In the genomic region with DNA sequence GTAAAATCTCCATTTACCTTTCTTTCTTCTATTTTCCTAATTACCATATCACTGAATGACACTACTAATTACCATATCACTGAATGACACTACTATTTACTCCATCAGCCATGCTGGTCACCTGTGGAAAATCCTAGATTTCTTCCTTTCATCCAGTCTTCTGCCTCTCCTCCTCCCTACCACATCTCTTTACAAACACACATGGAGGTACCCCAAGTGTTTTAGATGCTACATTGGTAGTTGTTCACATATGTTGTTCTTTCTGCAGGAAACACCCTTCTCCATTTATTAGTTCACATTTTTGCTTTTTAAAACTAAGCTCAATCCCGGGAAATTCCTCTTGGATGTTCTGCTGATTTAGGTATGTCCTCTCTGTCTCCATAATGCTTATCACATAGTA, we compare ENCODE assay signal across 18 cellular contexts.
"Had no signal": no experiment of that assay in that cellular context is flagged by ENCODE, and none has a peak within 500 bp of the region (broad histone marks: within the 10 kb centered on the region; RNA-seq: fewer than 3 reads in every experiment).

No MANE protein-coding gene starts in this region.

- ATAC-seq: pancreas, sciatic nerve had no signal

- H3K36me3 ChIP-seq: pancreas, uterus had no signal

- H3K4me3 Mint-ChIP-seq: activated CD4-positive, alpha-beta T cell treated with anti-CD3 and anti-CD28 coated beads, Interleukin-2, amount 10 ng/mL, durations not matched to agents 24 days and 14 days; activated naive CD4-positive, alpha-beta T cell treated with anti-CD3 and anti-CD28 coated beads, Interleukin-2, amount 50 U/mL, for 24 hours; brain had no signal

- H3K4me3 ChIP-seq: coronary artery, esophagus muscularis mucosa, lung, pancreas, tibial artery, uterus had no signal

- FAIRE-seq: pancreas had no signal

- H3K27me3 Mint-ChIP-seq: activated naive CD4-positive, alpha-beta T cell treated with anti-CD3 and anti-CD28 coated beads, Interleukin-2, amount 50 U/mL, for 24 hours; brain had no signal

- DNase-seq: activated CD4-positive, alpha-beta T cell treated with anti-CD3 and anti-CD28 coated beads, Interleukin-2, amount 10 ng/mL, durations not matched to agents 24 days and 14 days; activated CD4-positive, CD25-positive, alpha-beta regulatory T cell; activated effector memory CD4-positive, alpha-beta T cell treated with anti-CD3 and anti-CD28 coated beads, Interleukin-2, amount 50 U/mL, for 16 hours; amygdala; central memory CD4-positive, alpha-beta T cell; islet precursor cell; midbrain; pancreas; stimulated activated CD4-positive, alpha-beta T cell treated with anti-CD3 and anti-CD28 coated beads, Interleukin-1b, Interleukin-23, amount 100 ng/mL, for 48 hours; T-helper 2 cell; tibial artery; uterus had no signal

- H3K27ac ChIP-seq: coronary artery, esophagus muscularis mucosa, pancreas, tibial artery, uterus had no signal

- H3K36me3 Mint-ChIP-seq: activated naive CD4-positive, alpha-beta T cell treated with anti-CD3 and anti-CD28 coated beads, Interleukin-2, amount 50 U/mL, for 24 hours had no signal

- H3K4me1 ChIP-seq: esophagus muscularis mucosa, pancreas, tibial artery, uterus had no signal

- H3K27me3 ChIP-seq: esophagus muscularis mucosa, pancreas, tibial artery, uterus had no signal

- H3K9me3 ChIP-seq: esophagus muscularis mucosa, pancreas, tibial artery, uterus had no signal

- H3K27ac Mint-ChIP-seq: activated CD4-positive, alpha-beta T cell treated with anti-CD3 and anti-CD28 coated beads, Interleukin-2, amount 10 ng/mL, durations not matched to agents 24 days and 14 days; activated naive CD4-positive, alpha-beta T cell treated with anti-CD3 and anti-CD28 coated beads, Interleukin-2, amount 50 U/mL, for 24 hours; brain had no signal
